Comparison of ENCODE assay signal across 8 cellular contexts in the genomic region with DNA sequence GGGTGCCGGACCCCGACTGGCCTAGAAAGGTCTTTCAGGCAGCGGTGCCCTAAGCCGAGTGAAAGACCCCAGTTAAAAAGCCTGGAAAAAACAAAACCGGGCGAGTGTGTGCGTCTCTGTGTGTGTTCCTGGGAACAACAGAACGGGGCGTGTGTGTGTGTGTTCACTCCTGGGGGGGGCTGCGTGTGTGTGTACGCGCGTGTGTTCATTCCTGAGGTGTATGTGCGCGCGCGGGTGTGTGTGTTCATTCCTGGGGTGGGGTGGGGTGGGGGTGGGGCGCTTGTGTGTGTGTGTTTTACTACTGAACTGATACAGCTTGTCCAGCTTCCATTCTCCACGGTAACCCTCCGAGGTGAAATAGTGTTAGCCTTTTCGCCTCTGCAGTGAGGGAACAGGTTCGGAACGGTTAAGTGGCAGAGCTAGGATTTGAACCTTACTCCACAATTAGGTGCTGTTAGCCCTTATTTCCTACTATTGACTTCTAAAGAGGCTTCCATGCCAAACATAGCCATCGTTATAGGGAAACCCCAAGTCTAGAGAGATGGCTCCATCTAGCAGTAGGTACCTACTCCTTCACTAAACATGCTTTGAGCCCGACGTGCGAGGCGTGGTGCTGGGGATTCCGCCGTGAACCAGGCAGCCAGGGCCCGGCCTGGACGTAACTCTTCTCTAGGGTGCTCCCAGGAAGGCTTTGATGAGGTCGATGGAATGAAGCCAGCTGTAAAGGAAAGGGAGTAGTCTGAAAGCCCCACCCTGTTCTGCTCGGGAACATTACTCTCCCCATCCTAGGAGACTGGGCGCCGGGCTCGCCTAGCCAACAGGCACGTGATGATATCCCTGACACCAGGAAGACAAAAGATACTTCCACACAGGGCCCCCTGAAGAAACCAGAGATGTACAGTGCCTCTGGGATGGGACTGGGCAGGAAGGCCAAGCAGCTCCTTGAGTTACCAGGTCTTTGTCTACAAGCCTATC. TPM values are rescaled to one million over a fixed set of nuclear protein-coding genes. Genes with fewer than 3 reads are reported as not detected.
DNase-seq lines count a peak whose midpoint lies in the region; ATAC-seq lines count a peak whose summit lies in the region.

No MANE protein-coding gene starts in this region.

- ATAC-seq in HG02623 (IDR thresholded peaks at IDR 0.05; ENCODE audit: unreplicated experiment) (peak; percentile 27), GM19328 (IDR thresholded peaks at IDR 0.05; ENCODE audit: unreplicated experiment) (no peak)
- peak; percentile 15 to 55 for ATAC-seq in activated naive CD4-positive, alpha-beta T cell treated with anti-CD3 and anti-CD28 coated beads, Interleukin-2, amount 50 U/mL, for 72 hours

- DNase-seq in SKM-1 (lab: John Stamatoyannopoulos, UW; ENCODE audit: unreplicated experiment): peak; percentile 49
- no peak for DNase-seq in SKM-1 treated with dmso at 0.1 percent for 144 hours (lab: John Stamatoyannopoulos, UW; ENCODE audit: unreplicated experiment)
- peak; percentile 82 for DNase-seq in NCI-H226
- DNase-seq in activated naive CD4-positive, alpha-beta T cell treated with anti-CD3 and anti-CD28 coated beads, Interleukin-2, amount 50 U/mL, for 72 hours (ENCODE audit: low spot score in 2 of 2): no peak
- peak; percentile 75 for DNase-seq in globus pallidus (ENCODE audit: low spot score)
- peak in 32 of 56 donors; percentile 1 to 91 (median 76) for DNase-seq in nucleus accumbens (lab: John Stamatoyannopoulos, UW)

- no peaks in the 10 kb centered on the region for H3K9me3 Mint-ChIP-seq in activated naive CD4-positive, alpha-beta T cell treated with anti-CD3 and anti-CD28 coated beads, Interleukin-2, amount 50 U/mL, for 72 hours

- peaks cover 15 to 19% of the 10 kb centered on the region in 2 donors for H3K36me3 Mint-ChIP-seq in activated naive CD4-positive, alpha-beta T cell treated with anti-CD3 and anti-CD28 coated beads, Interleukin-2, amount 50 U/mL, for 72 hours

- peak overlapping the region; percentile 94 to 98 for H3K27ac Mint-ChIP-seq in activated naive CD4-positive, alpha-beta T cell treated with anti-CD3 and anti-CD28 coated beads, Interleukin-2, amount 50 U/mL, for 72 hours

RNA-seq across cellular contexts. Expression of gene SKP1, which starts 0.7 kb away (rescaled TPM):
- total RNA-seq in activated naive CD4-positive, alpha-beta T cell treated with anti-CD3 and anti-CD28 coated beads, Interleukin-2, amount 50 U/mL, for 72 hours: 100 to 1,000 TPM; 156 to 291 TPM

RNA-seq across cellular contexts. Expression of gene PPP2CA, which starts 48.4 kb away (rescaled TPM):
- total RNA-seq in activated naive CD4-positive, alpha-beta T cell treated with anti-CD3 and anti-CD28 coated beads, Interleukin-2, amount 50 U/mL, for 72 hours: 100 to 1,000 TPM; 133 to 148 TPM

Comparison
In these comparisons a context has a peak if more than half of its experiments do, and no peak if none do; other contexts are left out.
1. DNase-seq: peak in SKM-1 (single experiment), NCI-H226 (single experiment), globus pallidus (single experiment) and nucleus accumbens (32 of 56); none in SKM-1 treated with dmso at 0.1 percent for 144 hours (single experiment) and activated naive CD4-positive, alpha-beta T cell treated with anti-CD3 and anti-CD28 coated beads, Interleukin-2, amount 50 U/mL, for 72 hours (0 of 2).